11 cellular contexts compared by ENCODE assay signal in genomic region chr10:71531485-71532446, GRCh38.
DNase-seq lines count a peak whose midpoint lies in the region; ATAC-seq and TF ChIP-seq lines count a peak whose summit lies in the region.
"Had no signal": no experiment of that assay in that cellular context is flagged by ENCODE, and none has a peak within 500 bp of the region (broad histone marks: within the 10 kb centered on the region; RNA-seq: fewer than 3 reads in every experiment).

No MANE protein-coding gene starts in this region.

- H3K27me3 ChIP-seq in HCT116 (ENCODE audit: insufficient read depth, low read length) (no peaks in the 10 kb centered on the region), neural cell (ENCODE audit: insufficient read depth, low read depth, low read length) (no peaks in the 10 kb centered on the region)

- ATAC-seq in HCT116: peak; percentile 64; the same call in 1 of the 2 replicates
- ATAC-seq in GM18870 (IDR thresholded peaks at IDR 0.05; ENCODE audit: unreplicated experiment): no peak
- ATAC-seq in GM18909 (IDR thresholded peaks at IDR 0.05; ENCODE audit: poor library complexity, unreplicated experiment): no peak

- H3K9ac ChIP-seq in HCT116 (ENCODE audit: low read length): no peak overlapping the region
- peak overlapping the region; percentile 17 for H3K9ac ChIP-seq in neural cell (ENCODE audit: low read length)

- POLR2A ChIA-PET in HCT116 (lab: Charles Lee): no interaction called here

- H3K4me3 ChIP-seq in HCT116 (replicated peaks in 1 of 2; ENCODE audit: low read depth in 1 of 2, low read length in 2 of 2) (no peak overlapping the region), neural cell (ENCODE audit: low read length) (peak overlapping the region; percentile 35)

- RAD21 ChIA-PET in HCT116 (lab: Charles Lee; ENCODE audit: low non-redundant PET in 1 of 2, low total read pairs in 2 of 2, uncharacterized antibody in 2 of 2, unreplicated experiment in 2 of 2): no interaction called here

- H3K27ac ChIP-seq in HCT116 (ENCODE audit: low read depth, low read length): no peak overlapping the region
- peak overlapping the region; percentile 50 for H3K27ac ChIP-seq in neural cell (ENCODE audit: low read length)

- H4K20me1 ChIP-seq in HCT116 (ENCODE audit: insufficient read depth) (no peaks in the 10 kb centered on the region), neural cell (ENCODE audit: insufficient read depth) (no peaks in the 10 kb centered on the region)

- TF ChIP-seq POLR2A in HCT116 (IDR thresholded peaks at IDR 0.05; ENCODE audit: borderline replicate concordance, extremely low read depth, insufficient read depth, insufficient read length): no peak

- H3K9me2 ChIP-seq in HCT116 (ENCODE audit: insufficient read depth) (no peaks in the 10 kb centered on the region), neural cell (ENCODE audit: insufficient read depth, low read length) (no peaks in the 10 kb centered on the region)

- CTCF ChIA-PET in HCT116 (lab: Charles Lee): interaction anchor here (1.3 kb wide), 1 partner anchor 9 kb away, joined by 3 read pairs; no protein-coding TSS in a partner anchor

- no peak for TF ChIP-seq RAD21 in HCT116 (IDR thresholded peaks at IDR 0.05; ENCODE audit: low read depth)
- peak; percentile 9 for TF ChIP-seq RAD21 in neural cell (conservative IDR thresholded peaks at IDR 0.05)

- intact Hi-C loops in HCT116 (cut with micrococcal nuclease): no loop called here

- H3K9me3 ChIP-seq in HCT116 (ENCODE audit: control insufficient read depth in 1 of 2, insufficient read depth in 1 of 2, low read depth in 1 of 2, low read length in 2 of 2) (no peaks in the 10 kb centered on the region), neural cell (ENCODE audit: low read length) (no peaks in the 10 kb centered on the region)

- peaks cover 0 to 5% of the 10 kb centered on the region in 2 experiments; a peak in 2 of 4 replicates for H3K4me1 ChIP-seq in HCT116 (ENCODE audit: control insufficient read depth in 1 of 2, insufficient read depth in 2 of 2, low read length in 2 of 2)

- H3K36me3 ChIP-seq in HCT116 (ENCODE audit: control insufficient read depth in 1 of 2, insufficient read depth in 2 of 2, low read length in 2 of 2): no peaks in the 10 kb centered on the region
- no peaks in the 10 kb centered on the region for H3K36me3 ChIP-seq in neural cell (ENCODE audit: insufficient read depth, low read length)

- H3K79me2 ChIP-seq in HCT116 (ENCODE audit: insufficient read depth, low read length): no peaks in the 10 kb centered on the region
- H3K79me2 ChIP-seq in neural cell (replicated peaks; ENCODE audit: insufficient read depth, low read length): no peaks in the 10 kb centered on the region

- H3F3A ChIP-seq in neural cell (ENCODE audit: insufficient read depth, low read length, poor library complexity, severe bottlenecking): no peaks in the 10 kb centered on the region

- DNase-seq in ELF-1 (ENCODE audit: low read depth, low spot score) (peak; percentile 57), HCT116 (ENCODE audit: low read depth, low spot score) (no peak), medulla oblongata (ENCODE audit: extremely low spot score) (no peak)
- peak; percentile 3 to 20 for DNase-seq in activated CD4-positive, alpha-beta T cell treated with anti-CD3 and anti-CD28 coated beads, Interleukin-2, amount 50 U/mL, for 24 hours (ENCODE audit: low read depth in 1 of 2, low spot score in 1 of 2)
- no peak for DNase-seq in stimulated activated naive CD4-positive, alpha-beta T cell treated with Interleukin-2 at 50 U/mL for 16 hours (lab: John Stamatoyannopoulos, UW)
- DNase-seq: caudate nucleus, NCI-H2107, T1000 had no signal

- peak overlapping the region; percentile 68 for H2AFZ ChIP-seq in HCT116 (ENCODE audit: low read depth, low read length, poor library complexity, severe bottlenecking)
- no peak overlapping the region for H2AFZ ChIP-seq in neural cell (ENCODE audit: low read depth, low read length)

- TF ChIP-seq CTCF in HCT116 (IDR thresholded peaks at IDR 0.05 in 2 of 3, conservative IDR thresholded peaks at IDR 0.05 in 1 of 3; ENCODE audit: borderline replicate concordance in 1 of 3, insufficient read depth in 1 of 3, low read depth in 2 of 3, low read length in 2 of 3) (no peak), neural cell (IDR thresholded peaks at IDR 0.05; ENCODE audit: poor library complexity, severe bottlenecking) (no peak)

- no TSS peak for BruUV-seq in HCT116 (replicated peaks; lab: Mats Ljungman, UMichigan)

- H3K4me2 ChIP-seq in HCT116 (ENCODE audit: low read length) (peak overlapping the region; percentile 9; the same call in 1 of the 2 replicates), neural cell (ENCODE audit: low read length) (peak overlapping the region; percentile 15)

- peak; percentile 36 for TF ChIP-seq EP300 in neural cell (conservative IDR thresholded peaks at IDR 0.05; ENCODE audit: poor library complexity, severe bottlenecking)

TF ChIP-seq in HCT116, 20 proteins besides CTCF, POLR2A, EP300 and RAD21:
- no peak for TF ChIP-seq ZBTB33 (IDR thresholded peaks at IDR 0.05; ENCODE audit: extremely low read depth, insufficient replicate concordance, low read length)
- TF ChIP-seq SRF (IDR thresholded peaks at IDR 0.05; ENCODE audit: low read depth): peak; percentile 97
- TF ChIP-seq ELF1 (IDR thresholded peaks at IDR 0.05; ENCODE audit: borderline replicate concordance, low read depth): no peak

TF ChIP-seq in neural cell, 6 proteins besides CTCF, POLR2A, EP300 and RAD21:
- peak; percentile 20 for TF ChIP-seq POLR2AphosphoS5 (IDR thresholded peaks at IDR 0.05)
- TF ChIP-seq, protein P1, sequence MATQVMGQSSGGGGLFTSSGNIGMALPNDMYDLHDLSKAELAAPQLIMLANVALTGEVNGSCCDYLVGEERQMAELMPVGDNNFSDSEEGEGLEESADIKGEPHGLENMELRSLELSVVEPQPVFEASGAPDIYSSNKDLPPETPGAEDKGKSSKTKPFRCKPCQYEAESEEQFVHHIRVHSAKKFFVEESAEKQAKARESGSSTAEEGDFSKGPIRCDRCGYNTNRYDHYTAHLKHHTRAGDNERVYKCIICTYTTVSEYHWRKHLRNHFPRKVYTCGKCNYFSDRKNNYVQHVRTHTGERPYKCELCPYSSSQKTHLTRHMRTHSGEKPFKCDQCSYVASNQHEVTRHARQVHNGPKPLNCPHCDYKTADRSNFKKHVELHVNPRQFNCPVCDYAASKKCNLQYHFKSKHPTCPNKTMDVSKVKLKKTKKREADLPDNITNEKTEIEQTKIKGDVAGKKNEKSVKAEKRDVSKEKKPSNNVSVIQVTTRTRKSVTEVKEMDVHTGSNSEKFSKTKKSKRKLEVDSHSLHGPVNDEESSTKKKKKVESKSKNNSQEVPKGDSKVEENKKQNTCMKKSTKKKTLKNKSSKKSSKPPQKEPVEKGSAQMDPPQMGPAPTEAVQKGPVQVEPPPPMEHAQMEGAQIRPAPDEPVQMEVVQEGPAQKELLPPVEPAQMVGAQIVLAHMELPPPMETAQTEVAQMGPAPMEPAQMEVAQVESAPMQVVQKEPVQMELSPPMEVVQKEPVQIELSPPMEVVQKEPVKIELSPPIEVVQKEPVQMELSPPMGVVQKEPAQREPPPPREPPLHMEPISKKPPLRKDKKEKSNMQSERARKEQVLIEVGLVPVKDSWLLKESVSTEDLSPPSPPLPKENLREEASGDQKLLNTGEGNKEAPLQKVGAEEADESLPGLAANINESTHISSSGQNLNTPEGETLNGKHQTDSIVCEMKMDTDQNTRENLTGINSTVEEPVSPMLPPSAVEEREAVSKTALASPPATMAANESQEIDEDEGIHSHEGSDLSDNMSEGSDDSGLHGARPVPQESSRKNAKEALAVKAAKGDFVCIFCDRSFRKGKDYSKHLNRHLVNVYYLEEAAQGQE (IDR thresholded peaks at IDR 0.05; ENCODE audit: borderline replicate concordance): peak; percentile 27
- TF ChIP-seq EZH2 (IDR thresholded peaks at IDR 0.05; ENCODE audit: borderline replicate concordance, insufficient read depth, low read length, poor library complexity, severe bottlenecking): no peak
TF ChIP-seq in neural cell: peak in this region for 2.

Comparison
In these comparisons a context has a peak if more than half of its experiments do, and no peak if none do; other contexts are left out.
1. DNase-seq: peak in ELF-1 (single experiment) and activated CD4-positive, alpha-beta T cell treated with anti-CD3 and anti-CD28 coated beads, Interleukin-2, amount 50 U/mL, for 24 hours (2 of 2); none in HCT116 (single experiment), stimulated activated naive CD4-positive, alpha-beta T cell treated with Interleukin-2 at 50 U/mL for 16 hours (single experiment) and medulla oblongata (single experiment).